ENCODE assay signal across 1 cellular context in genomic region chr3:176568189-176568588, GRCh38.
TF ChIP-seq lines count a peak whose summit lies in the region.

No MANE protein-coding gene starts in this region.

TF ChIP-seq in HepG2, 621 proteins besides CTCF, POLR2A, EP300 and RAD21 (continued from another document):
- TF ChIP-seq, protein P1, sequence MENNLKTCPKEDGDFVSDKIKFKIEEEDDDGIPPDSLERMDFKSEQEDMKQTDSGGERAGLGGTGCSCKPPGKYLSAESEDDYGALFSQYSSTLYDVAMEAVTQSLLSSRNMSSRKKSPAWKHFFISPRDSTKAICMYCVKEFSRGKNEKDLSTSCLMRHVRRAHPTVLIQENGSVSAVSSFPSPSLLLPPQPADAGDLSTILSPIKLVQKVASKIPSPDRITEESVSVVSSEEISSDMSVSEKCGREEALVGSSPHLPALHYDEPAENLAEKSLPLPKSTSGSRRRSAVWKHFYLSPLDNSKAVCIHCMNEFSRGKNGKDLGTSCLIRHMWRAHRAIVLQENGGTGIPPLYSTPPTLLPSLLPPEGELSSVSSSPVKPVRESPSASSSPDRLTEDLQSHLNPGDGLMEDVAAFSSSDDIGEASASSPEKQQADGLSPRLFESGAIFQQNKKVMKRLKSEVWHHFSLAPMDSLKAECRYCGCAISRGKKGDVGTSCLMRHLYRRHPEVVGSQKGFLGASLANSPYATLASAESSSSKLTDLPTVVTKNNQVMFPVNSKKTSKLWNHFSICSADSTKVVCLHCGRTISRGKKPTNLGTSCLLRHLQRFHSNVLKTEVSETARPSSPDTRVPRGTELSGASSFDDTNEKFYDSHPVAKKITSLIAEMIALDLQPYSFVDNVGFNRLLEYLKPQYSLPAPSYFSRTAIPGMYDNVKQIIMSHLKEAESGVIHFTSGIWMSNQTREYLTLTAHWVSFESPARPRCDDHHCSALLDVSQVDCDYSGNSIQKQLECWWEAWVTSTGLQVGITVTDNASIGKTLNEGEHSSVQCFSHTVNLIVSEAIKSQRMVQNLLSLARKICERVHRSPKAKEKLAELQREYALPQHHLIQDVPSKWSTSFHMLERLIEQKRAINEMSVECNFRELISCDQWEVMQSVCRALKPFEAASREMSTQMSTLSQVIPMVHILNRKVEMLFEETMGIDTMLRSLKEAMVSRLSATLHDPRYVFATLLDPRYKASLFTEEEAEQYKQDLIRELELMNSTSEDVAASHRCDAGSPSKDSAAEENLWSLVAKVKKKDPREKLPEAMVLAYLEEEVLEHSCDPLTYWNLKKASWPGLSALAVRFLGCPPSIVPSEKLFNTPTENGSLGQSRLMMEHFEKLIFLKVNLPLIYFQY (CRISPR knock-in tag; IDR thresholded peaks at IDR 0.05; ENCODE audit: borderline replicate concordance): no peak
